In genomic region chr11:19032990-19033389, GRCh38 we compare ENCODE assay signal across 18 cellular contexts. TPM values are rescaled to one million over a fixed set of nuclear protein-coding genes. Genes with fewer than 3 reads are reported as not detected.
A peak's percentile ranks its signal among the peaks of the same experiment; 100 is the strongest.
DNase-seq lines count a peak whose midpoint lies in the region; ATAC-seq lines count a peak whose summit lies in the region.
"Had no signal": no experiment of that assay in that cellular context is flagged by ENCODE, and none has a peak within 500 bp of the region (broad histone marks: within the 10 kb centered on the region; RNA-seq: fewer than 3 reads in every experiment).

No MANE protein-coding gene starts in this region.

- peaks cover 7% of the 10 kb centered on the region for H3K4me1 Mint-ChIP-seq in activated T-helper 1 cell treated with anti-CD3 and anti-CD28 coated beads, Interleukin-12 subunit alpha, Interleukin-12 subunit beta, Interleukin-2, Interleukin-4 antibody, amounts not matched to agents 30 ng/mL and 10 ng/mL and 1 ng/mL, durations not matched to agents 14 hours and 24 hours and 36 hours (ENCODE audit: low read depth)
- H3K4me1 Mint-ChIP-seq: B cell; CD4-positive, CD25-positive, alpha-beta regulatory T cell had no signal

- peak overlapping the region; percentile 28 for H3K4me3 Mint-ChIP-seq in activated T-helper 1 cell treated with anti-CD3 and anti-CD28 coated beads, Interleukin-12 subunit alpha, Interleukin-12 subunit beta, Interleukin-2, Interleukin-4 antibody, amounts not matched to agents 30 ng/mL and 10 ng/mL and 1 ng/mL, durations not matched to agents 14 hours and 24 hours and 36 hours
- H3K4me3 Mint-ChIP-seq: B cell; CD4-positive, CD25-positive, alpha-beta regulatory T cell; CD8-positive, alpha-beta T cell had no signal

- H3K27ac Mint-ChIP-seq in activated T-helper 1 cell treated with anti-CD3 and anti-CD28 coated beads, Interleukin-12 subunit alpha, Interleukin-12 subunit beta, Interleukin-2, Interleukin-4 antibody, amounts not matched to agents 30 ng/mL and 10 ng/mL and 1 ng/mL, durations not matched to agents 14 hours and 24 hours and 36 hours: no peak overlapping the region
- H3K27ac Mint-ChIP-seq: B cell; CD4-positive, CD25-positive, alpha-beta regulatory T cell; CD8-positive, alpha-beta T cell had no signal

- H3K9me3 Mint-ChIP-seq in activated T-helper 1 cell treated with anti-CD3 and anti-CD28 coated beads, Interleukin-12 subunit alpha, Interleukin-12 subunit beta, Interleukin-2, Interleukin-4 antibody, amounts not matched to agents 30 ng/mL and 10 ng/mL and 1 ng/mL, durations not matched to agents 14 hours and 24 hours and 36 hours: no peaks in the 10 kb centered on the region
- H3K9me3 Mint-ChIP-seq: CD8-positive, alpha-beta T cell had no signal

- no peak for DNase-seq in activated T-helper 1 cell treated with anti-CD3 and anti-CD28 coated beads, Interleukin-12 subunit alpha, Interleukin-12 subunit beta, Interleukin-2, Interleukin-4 antibody, amounts not matched to agents 30 ng/mL and 10 ng/mL and 1 ng/mL, durations not matched to agents 14 hours and 24 hours and 36 hours (ENCODE audit: low spot score)
- DNase-seq in NCI-H128 (lab: John Stamatoyannopoulos, UW; ENCODE audit: unreplicated experiment): no peak
- DNase-seq in ACHN: no peak
- DNase-seq: Caco-2; CD4-positive, CD25-positive, alpha-beta regulatory T cell; CD8-positive, alpha-beta T cell; DMS153; DND-41; GM23248; H7 had no signal

- in situ Hi-C loops in ACHN (cut with HindIII; ENCODE audit: low pct_ligation_motif_present, low pct_unique_long_range_greater_than_20kb, low sequenced_read_pairs): no loop called here

- intact Hi-C loops in activated T-helper 1 cell treated with anti-CD3 and anti-CD28 coated beads, Interleukin-12 subunit alpha, Interleukin-12 subunit beta, Interleukin-2, Interleukin-4 antibody, amounts not matched to agents 30 ng/mL and 10 ng/mL and 1 ng/mL, durations not matched to agents 14 hours and 24 hours and 36 hours (cut with micrococcal nuclease): no loop called here

- ATAC-seq in GM18867 (IDR thresholded peaks at IDR 0.05; ENCODE audit: unreplicated experiment) (peak; percentile 71), GM19351 (IDR thresholded peaks at IDR 0.05; ENCODE audit: unreplicated experiment) (peak; percentile 58), HG03432 (IDR thresholded peaks at IDR 0.05; ENCODE audit: unreplicated experiment) (peak; percentile 54)
- ATAC-seq: CD8-positive, alpha-beta T cell; HCT116 had no signal

- H3K27me3 Mint-ChIP-seq in activated T-helper 1 cell treated with anti-CD3 and anti-CD28 coated beads, Interleukin-12 subunit alpha, Interleukin-12 subunit beta, Interleukin-2, Interleukin-4 antibody, amounts not matched to agents 30 ng/mL and 10 ng/mL and 1 ng/mL, durations not matched to agents 14 hours and 24 hours and 36 hours (ENCODE audit: insufficient read depth): peaks cover 8% of the 10 kb centered on the region

- H3K36me3 Mint-ChIP-seq in activated T-helper 1 cell treated with anti-CD3 and anti-CD28 coated beads, Interleukin-12 subunit alpha, Interleukin-12 subunit beta, Interleukin-2, Interleukin-4 antibody, amounts not matched to agents 30 ng/mL and 10 ng/mL and 1 ng/mL, durations not matched to agents 14 hours and 24 hours and 36 hours (ENCODE audit: low read depth): no peaks in the 10 kb centered on the region
- H3K36me3 Mint-ChIP-seq: CD4-positive, CD25-positive, alpha-beta regulatory T cell; CD8-positive, alpha-beta T cell had no signal

RNA-seq across cellular contexts. Expression of gene MRGPRX2, which starts 27.5 kb away (rescaled TPM):
- 0.13 and 0.29 TPM in 2 replicates for total RNA-seq in activated T-helper 1 cell treated with anti-CD3 and anti-CD28 coated beads, Interleukin-12 subunit alpha, Interleukin-12 subunit beta, Interleukin-2, Interleukin-4 antibody, amounts not matched to agents 30 ng/mL and 10 ng/mL and 1 ng/mL, durations not matched to agents 14 hours and 24 hours and 36 hours
- total RNA-seq: A172; A673; B cell; Caco-2; CD4-positive, CD25-positive, alpha-beta regulatory T cell; CD8-positive, alpha-beta T cell; GM23248; H1; H7 had no signal
